13 cellular contexts compared by ENCODE assay signal in genomic region chr4:101211146-101211553, GRCh38.
DNase-seq lines count a peak whose midpoint lies in the region; ATAC-seq and TF ChIP-seq lines count a peak whose summit lies in the region.
"Had no signal": no experiment of that assay in that cellular context is flagged by ENCODE, and none has a peak within 500 bp of the region (broad histone marks: within the 10 kb centered on the region; RNA-seq: fewer than 3 reads in every experiment).

No MANE protein-coding gene starts in this region.

- no peak overlapping the region for H2BK5ac ChIP-seq in mesendoderm (ENCODE audit: low read length)

- no peaks in the 10 kb centered on the region for H3K79me1 ChIP-seq in mesendoderm (ENCODE audit: low read length)

- BruUV-seq in mammary epithelial cell (replicated peaks; lab: Mats Ljungman, UMichigan) = no TSS peak

- no peak overlapping the region for H3K4ac ChIP-seq in mesendoderm (ENCODE audit: low read depth, low read length)

- DNase-seq in EH (ENCODE audit: low read depth) (peak; percentile 77), NCI-H2081 treated with DMSO at 0.1 percent for 48 hours (lab: John Stamatoyannopoulos, UW) (peak; percentile 15), mammary epithelial cell (peak; percentile 73), mesendoderm (peak; percentile 43), posterior vena cava (ENCODE audit: low spot score) (no peak), NCI-H1092 (lab: John Stamatoyannopoulos, UW) (no peak)
- DNase-seq: activated CD4-positive, alpha-beta T cell treated with anti-CD3 and anti-CD28 coated beads, Interleukin-2, amount 50 U/mL, for 1 hour; activated gamma-delta T cell treated with Interleukin-2 at 50 U/mL for 16 hours; CD8-positive, alpha-beta T cell; islet precursor cell; NCI-H524 had no signal

- peaks cover 95% of the 10 kb centered on the region for H3K79me2 ChIP-seq in mammary epithelial cell (ENCODE audit: insufficient read depth, low read length)
- peaks cover 2% of the 10 kb centered on the region for H3K79me2 ChIP-seq in mesendoderm (ENCODE audit: control insufficient read depth, insufficient read depth, low read length)

- intact Hi-C loops in mammary epithelial cell (cut with micrococcal nuclease) (no loop called here), posterior vena cava (cut with DNase I) (no loop called here)

- no peaks in the 10 kb centered on the region for H4K20me1 ChIP-seq in mammary epithelial cell (ENCODE audit: insufficient read depth, low read length)

- ATAC-seq in HG02885 (IDR thresholded peaks at IDR 0.05; ENCODE audit: poor library complexity, unreplicated experiment) (no peak), GM21619 (IDR thresholded peaks at IDR 0.05; ENCODE audit: unreplicated experiment) (no peak)
- ATAC-seq: CD8-positive, alpha-beta T cell had no signal

- no peak for TF ChIP-seq CTCF in mammary epithelial cell (conservative IDR thresholded peaks at IDR 0.05 in 1 of 2, IDR thresholded peaks at IDR 0.05 in 1 of 2; ENCODE audit: extremely low read depth in 1 of 2, insufficient read depth in 1 of 2, low read depth in 1 of 2, low read length in 2 of 2)

- no peaks in the 10 kb centered on the region for H3K9me3 ChIP-seq in mammary epithelial cell (replicated peaks; ENCODE audit: insufficient read depth, low read length)

- no peak overlapping the region for H3K56ac ChIP-seq in mesendoderm (ENCODE audit: low read length)

- CTCF ChIA-PET in mammary epithelial cell (lab: Charles Lee; ENCODE audit: low non-redundant PET) = interaction anchor here (0.6 kb wide), 1 partner anchor 137 kb away, joined by 5 read pairs; no protein-coding TSS in a partner anchor

- H2AK5ac ChIP-seq in mesendoderm (ENCODE audit: low read length) = no peak overlapping the region

- H2BK15ac ChIP-seq in mesendoderm (replicated peaks; ENCODE audit: low read depth) = no peak overlapping the region

- H3K23ac ChIP-seq in mesendoderm (ENCODE audit: low read length) = no peak overlapping the region

- no peak overlapping the region for H3K4me2 ChIP-seq in mammary epithelial cell (ENCODE audit: insufficient read depth, low read depth, low read length)
- H3K4me2 ChIP-seq in mesendoderm (ENCODE audit: low read length) = no peak overlapping the region

- in situ Hi-C loops in mammary epithelial cell (cut with MboI; ENCODE audit: low sequenced_read_pairs in 2 of 2) = no loop called here

- dilution Hi-C loops in mammary epithelial cell (cut with HindIII; ENCODE audit: low sequenced_read_pairs) = no loop called here

- no peak overlapping the region for H3K27ac ChIP-seq in mammary epithelial cell (ENCODE audit: insufficient read depth, low read depth, low read length)
- no peak overlapping the region for H3K27ac ChIP-seq in mesendoderm (ENCODE audit: low read depth, low read length)

- H3K4me3 ChIP-seq in mammary epithelial cell (replicated peaks in 1 of 3; ENCODE audit: insufficient read depth in 1 of 3, low read depth in 2 of 3, low read length in 3 of 3) (no peak overlapping the region), mesendoderm (ENCODE audit: low read length) (no peak overlapping the region)

- H2AFZ ChIP-seq in mammary epithelial cell (ENCODE audit: low read depth, low read length) = no peak overlapping the region

- H3K4me1 ChIP-seq in mammary epithelial cell (ENCODE audit: insufficient read depth, low read length) (peaks cover 9% of the 10 kb centered on the region), mesendoderm (ENCODE audit: control insufficient read depth, low read depth, low read length) (peaks cover 1% of the 10 kb centered on the region)

- H3K36me3 ChIP-seq in mammary epithelial cell (ENCODE audit: insufficient read depth, low read length) = no peaks in the 10 kb centered on the region
- H3K36me3 ChIP-seq in mesendoderm (ENCODE audit: control insufficient read depth, insufficient read depth, low read length) = no peaks in the 10 kb centered on the region

- no peak overlapping the region for H3K18ac ChIP-seq in mesendoderm (ENCODE audit: low read length)

- no peak overlapping the region for H2BK120ac ChIP-seq in mesendoderm (ENCODE audit: low read depth, low read length)

- H4K5ac ChIP-seq in mesendoderm (ENCODE audit: low read length) = no peak overlapping the region

- no peak overlapping the region for H4K8ac ChIP-seq in mesendoderm (ENCODE audit: low read depth, low read length)

- H3K9ac ChIP-seq in mammary epithelial cell (ENCODE audit: insufficient read depth, low read length) = no peak overlapping the region
- H3K9ac ChIP-seq in mesendoderm (ENCODE audit: low read length) = no peak overlapping the region

- H3K27me3 ChIP-seq in mammary epithelial cell (ENCODE audit: insufficient read depth, low read length) (no peaks in the 10 kb centered on the region), mesendoderm (ENCODE audit: insufficient read depth, low read length, poor library complexity) (no peaks in the 10 kb centered on the region)

Comparison
In these comparisons a context has a peak if more than half of its experiments do, and no peak if none do; other contexts are left out.
1. DNase-seq: peak in EH (single experiment), NCI-H2081 treated with DMSO at 0.1 percent for 48 hours (single experiment), mammary epithelial cell (single experiment) and mesendoderm (single experiment); none in posterior vena cava (single experiment) and NCI-H1092 (single experiment).